Comparison of ENCODE assay signal across 9 cellular contexts in genomic region chr16:8673611-8674412, GRCh38. TPM values are rescaled to one million over a fixed set of nuclear protein-coding genes. Genes with fewer than 3 reads are reported as not detected.
DNase-seq lines count a peak whose midpoint lies in the region; ATAC-seq, FAIRE-seq and TF ChIP-seq lines count a peak whose summit lies in the region.
"Had no signal": no experiment of that assay in that cellular context is flagged by ENCODE, and none has a peak within 500 bp of the region (broad histone marks: within the 10 kb centered on the region; RNA-seq: fewer than 3 reads in every experiment).

No MANE protein-coding gene starts in this region.

- peak overlapping the region; percentile 79 for H3K4me3 Mint-ChIP-seq in activated CD4-positive, alpha-beta T cell treated with anti-CD3 and anti-CD28 coated beads, Interleukin-2, amount 10 ng/mL, durations not matched to agents 7 days and 5 days
- H3K4me3 Mint-ChIP-seq in activated CD4-positive, alpha-beta memory T cell treated with anti-CD3 and anti-CD28 coated beads for 36 hours, result peak overlapping the region; percentile 57
- peak overlapping the region; percentile 95 for H3K4me3 Mint-ChIP-seq in stimulated activated memory B cell treated with anti-CD40 and anti-IgM and Interleukin-4, amounts not matched to agents 10 μg/mL and 1 μg/mL and 100 μg/mL, for 72 hours

- H3K4me1 Mint-ChIP-seq in activated CD4-positive, alpha-beta T cell treated with anti-CD3 and anti-CD28 coated beads, Interleukin-2, amount 10 ng/mL, durations not matched to agents 7 days and 5 days, result peaks cover 19% of the 10 kb centered on the region
- H3K4me1 Mint-ChIP-seq in activated CD4-positive, alpha-beta memory T cell treated with anti-CD3 and anti-CD28 coated beads for 36 hours (ENCODE audit: low read depth), result peaks cover 18% of the 10 kb centered on the region
- peaks cover 29% of the 10 kb centered on the region for H3K4me1 Mint-ChIP-seq in stimulated activated memory B cell treated with anti-CD40 and anti-IgM and Interleukin-4, amounts not matched to agents 10 μg/mL and 1 μg/mL and 100 μg/mL, for 72 hours

- H3K27ac ChIP-seq in iPS DF 6.9 (ENCODE audit: low read length), result no peak overlapping the region
- H3K27ac ChIP-seq: epithelial cell of prostate had no signal

- H3K36me3 ChIP-seq in iPS DF 6.9 (ENCODE audit: control insufficient read depth, insufficient read depth, low read length), result no peaks in the 10 kb centered on the region

- peak overlapping the region; percentile 55; the same call in 1 of the 2 replicates for H3K4me3 ChIP-seq in iPS DF 6.9 (ENCODE audit: low read length)

- intact Hi-C loops in activated CD4-positive, alpha-beta memory T cell treated with anti-CD3 and anti-CD28 coated beads for 36 hours (cut with micrococcal nuclease), result loop anchor here (2.0 to 5.0 kb wide), 3 partner anchors 19 to 195 kb away; partner anchors contain the start of genes CARHSP1 and METTL22

- H3K27ac Mint-ChIP-seq in activated CD4-positive, alpha-beta T cell treated with anti-CD3 and anti-CD28 coated beads, Interleukin-2, amount 10 ng/mL, durations not matched to agents 7 days and 5 days, result no peak overlapping the region
- H3K27ac Mint-ChIP-seq in activated CD4-positive, alpha-beta memory T cell treated with anti-CD3 and anti-CD28 coated beads for 36 hours, result no peak overlapping the region
- H3K27ac Mint-ChIP-seq in stimulated activated memory B cell treated with anti-CD40 and anti-IgM and Interleukin-4, amounts not matched to agents 10 μg/mL and 1 μg/mL and 100 μg/mL, for 72 hours, result peak overlapping the region; percentile 85

- peak; percentile 36 for ATAC-seq in HG02970 (IDR thresholded peaks at IDR 0.05; ENCODE audit: low FRiP score, unreplicated experiment)
- ATAC-seq in stimulated activated memory B cell treated with anti-CD40 and anti-IgM and Interleukin-4, amounts not matched to agents 10 μg/mL and 1 μg/mL and 100 μg/mL, for 72 hours, result no peak

- H3K36me3 Mint-ChIP-seq in activated CD4-positive, alpha-beta T cell treated with anti-CD3 and anti-CD28 coated beads, Interleukin-2, amount 10 ng/mL, durations not matched to agents 7 days and 5 days (ENCODE audit: low read depth), result no peaks in the 10 kb centered on the region
- H3K36me3 Mint-ChIP-seq in activated CD4-positive, alpha-beta memory T cell treated with anti-CD3 and anti-CD28 coated beads for 36 hours, result peaks cover 3% of the 10 kb centered on the region
- peaks cover 9% of the 10 kb centered on the region for H3K36me3 Mint-ChIP-seq in stimulated activated memory B cell treated with anti-CD40 and anti-IgM and Interleukin-4, amounts not matched to agents 10 μg/mL and 1 μg/mL and 100 μg/mL, for 72 hours

- POLR2A ChIA-PET in activated CD4-positive, alpha-beta T cell treated with anti-CD3 and anti-CD28 coated beads, Interleukin-2, amount 10 ng/mL, durations not matched to agents 7 days and 5 days (lab: Charles Lee), result no interaction called here
- POLR2A ChIA-PET in activated CD4-positive, alpha-beta memory T cell treated with anti-CD3 and anti-CD28 coated beads for 36 hours (lab: Charles Lee), result interaction anchor here (0.6 to 2.0 kb wide), 2 partner anchors 55 to 195 kb away, joined by 3 to 7 read pairs; partner anchors contain the start of gene CARHSP1

- DNase-seq in activated CD4-positive, alpha-beta T cell treated with anti-CD3 and anti-CD28 coated beads, Interleukin-2, amount 10 ng/mL, durations not matched to agents 7 days and 5 days, result no peak
- no peak for DNase-seq in activated CD4-positive, alpha-beta T cell treated with anti-CD3 and anti-CD28 coated beads for 4 hours
- no peak for DNase-seq in activated CD4-positive, alpha-beta memory T cell treated with anti-CD3 and anti-CD28 coated beads for 36 hours
- DNase-seq in iPS DF 6.9 (ENCODE audit: low read depth, low spot score) (no peak), D721Med (ENCODE audit: insufficient read length, low spot score) (no peak)
- DNase-seq in stimulated activated CD4-positive, alpha-beta T cell treated with anti-CD3 and anti-CD28 coated beads, Interleukin-2, amount 100 ng/mL, for 24 hours, result no peak

- H3K9me3 ChIP-seq in iPS DF 6.9 (ENCODE audit: control insufficient read depth, insufficient read depth, low read length), result no peaks in the 10 kb centered on the region

- H3K27me3 Mint-ChIP-seq in activated CD4-positive, alpha-beta T cell treated with anti-CD3 and anti-CD28 coated beads, Interleukin-2, amount 10 ng/mL, durations not matched to agents 7 days and 5 days, result no peaks in the 10 kb centered on the region
- H3K27me3 Mint-ChIP-seq in activated CD4-positive, alpha-beta memory T cell treated with anti-CD3 and anti-CD28 coated beads for 36 hours, result no peaks in the 10 kb centered on the region
- H3K27me3 Mint-ChIP-seq in stimulated activated memory B cell treated with anti-CD40 and anti-IgM and Interleukin-4, amounts not matched to agents 10 μg/mL and 1 μg/mL and 100 μg/mL, for 72 hours, result no peaks in the 10 kb centered on the region

- no peak for FAIRE-seq in D721Med (lab: Jason Lieb, UNC)

- TF ChIP-seq CTCF in D721Med (IDR thresholded peaks at IDR 0.05; ENCODE audit: insufficient read depth, missing control alignments), result no peak

- no peaks in the 10 kb centered on the region for H3K9me3 Mint-ChIP-seq in activated CD4-positive, alpha-beta T cell treated with anti-CD3 and anti-CD28 coated beads, Interleukin-2, amount 10 ng/mL, durations not matched to agents 7 days and 5 days
- no peaks in the 10 kb centered on the region for H3K9me3 Mint-ChIP-seq in activated CD4-positive, alpha-beta memory T cell treated with anti-CD3 and anti-CD28 coated beads for 36 hours
- H3K9me3 Mint-ChIP-seq in stimulated activated memory B cell treated with anti-CD40 and anti-IgM and Interleukin-4, amounts not matched to agents 10 μg/mL and 1 μg/mL and 100 μg/mL, for 72 hours, result no peaks in the 10 kb centered on the region

- no peaks in the 10 kb centered on the region; the same call in 1 of the 2 replicates for H3K27me3 ChIP-seq in iPS DF 6.9 (ENCODE audit: control insufficient read depth, insufficient read depth, low read length)

- no peaks in the 10 kb centered on the region for H3K4me1 ChIP-seq in iPS DF 6.9 (ENCODE audit: control insufficient read depth, insufficient read depth, low read length)

- no CpG with 5 or more reads among the region's 24 CpGs for WGBS in iPS DF 6.9 (ENCODE audit: insufficient coverage, insufficient read length)

- CTCF ChIA-PET in activated CD4-positive, alpha-beta T cell treated with anti-CD3 and anti-CD28 coated beads, Interleukin-2, amount 10 ng/mL, durations not matched to agents 7 days and 5 days (lab: Charles Lee), result interaction anchor here (0.5 to 1.0 kb wide), 2 partner anchors 10 to 206 kb away, joined by 3 to 4 read pairs; no protein-coding TSS in a partner anchor
- CTCF ChIA-PET in activated CD4-positive, alpha-beta memory T cell treated with anti-CD3 and anti-CD28 coated beads for 36 hours (lab: Charles Lee), result interaction anchor here (1.7 to 1.8 kb wide), 2 partner anchors 123 to 207 kb away, joined by 4 to 7 read pairs; no protein-coding TSS in a partner anchor

RNA-seq across cellular contexts. Expression of gene ABAT, which starts 0.6 kb away (rescaled TPM):
- total RNA-seq in activated CD4-positive, alpha-beta T cell treated with anti-CD3 and anti-CD28 coated beads, Interleukin-2, amount 10 ng/mL, durations not matched to agents 7 days and 5 days, result 1 to 10 TPM; 5.4 to 5.6 TPM
- total RNA-seq in activated CD4-positive, alpha-beta memory T cell treated with anti-CD3 and anti-CD28 coated beads for 36 hours, result 10 to 100 TPM in 1 of 2 experiments, 1 to 10 TPM in 1; 8.7 to 10.0 TPM

RNA-seq across cellular contexts. Expression of gene METTL22, which starts 52.3 kb away (rescaled TPM):
- total RNA-seq in activated CD4-positive, alpha-beta T cell treated with anti-CD3 and anti-CD28 coated beads, Interleukin-2, amount 10 ng/mL, durations not matched to agents 7 days and 5 days, result 10 to 100 TPM; 28.7 to 30.2 TPM
- 10 to 100 TPM; 26.4 to 30.8 TPM for total RNA-seq in activated CD4-positive, alpha-beta memory T cell treated with anti-CD3 and anti-CD28 coated beads for 36 hours
